7 cellular contexts compared by ENCODE assay signal in genomic region chr13:87314822-87315221, GRCh38.
"Had no signal": no experiment of that assay in that cellular context is flagged by ENCODE, and none has a peak within 500 bp of the region (broad histone marks: within the 10 kb centered on the region; RNA-seq: fewer than 3 reads in every experiment).

No MANE protein-coding gene starts in this region.

- DNase-seq: GDM1, GF-D8 had no signal

- FAIRE-seq: G401.6, GM12891, GM12892, GM18507, GM19239 had no signal
